ENCODE assay signal across 22 cellular contexts in genomic region chr4:103853627-103854026, GRCh38.
DNase-seq lines count a peak whose midpoint lies in the region; ATAC-seq and TF ChIP-seq lines count a peak whose summit lies in the region.
"Had no signal": no experiment of that assay in that cellular context is flagged by ENCODE, and none has a peak within 500 bp of the region (broad histone marks: within the 10 kb centered on the region; RNA-seq: fewer than 3 reads in every experiment).

No MANE protein-coding gene starts in this region.

- intact Hi-C loops in left ventricle myocardium superior (cut with micrococcal nuclease), result no loop called here
- intact Hi-C loops in heart left ventricle (cut with DNase I), result no loop called here

- no peak overlapping the region for H3K27ac ChIP-seq in heart left ventricle
- H3K27ac ChIP-seq: RWPE1 had no signal

- ATAC-seq in left ventricle myocardium superior (no peak), heart left ventricle (no peak)
- ATAC-seq: HepG2, T-cell had no signal

- H3K9me3 ChIP-seq in heart left ventricle, result peaks cover 0 to 21% (median 0%) of the 10 kb centered on the region in 12 donors

- H3K36me3 ChIP-seq in heart left ventricle, result no peaks in the 10 kb centered on the region

- no peak for TF ChIP-seq POLR2A in heart left ventricle (IDR thresholded peaks at IDR 0.05)

- no peaks in the 10 kb centered on the region for H3K27me3 ChIP-seq in heart left ventricle

- DNase-seq in A172 (ENCODE audit: low spot score) (peak; percentile 18), HCEC 1CT (peak; percentile 10), RKO (ENCODE audit: low spot score) (peak; percentile 1), iPS-NIHi7 (ENCODE audit: extremely low spot score) (peak; percentile 13), NCI-H1694 (lab: John Stamatoyannopoulos, UW) (no peak), left ventricle myocardium superior (no peak), NCI-H526 (lab: John Stamatoyannopoulos, UW) (no peak), heart left ventricle (no peak)
- DNase-seq: 8988T; Calu3; Kasumi-1; NCI-H1105 treated with DMSO at 0.1 percent for 48 hours; NCI-H146; NCI-H2029; NCI-H446; NCI-H524 treated with DMSO at 0.1 percent for 48 hours; NCI-H82; NK-92 treated with Interleukin-12 subunit alpha and Interleukin-12 subunit beta, amount 100 ng/mL, for 24 hours; SHP77; T-cell had no signal

- no peak for TF ChIP-seq CTCF in heart left ventricle (IDR thresholded peaks at IDR 0.05)

- H3K4me3 ChIP-seq in heart left ventricle, result no peak overlapping the region

- H3K4me1 ChIP-seq in heart left ventricle, result no peaks in the 10 kb centered on the region

Comparison
In these comparisons a context has a peak if more than half of its experiments do, and no peak if none do; other contexts are left out.
1. DNase-seq: peak in A172 (single experiment), HCEC 1CT (single experiment), RKO (single experiment) and iPS-NIHi7 (single experiment); none in NCI-H1694 (single experiment), left ventricle myocardium superior (single experiment), NCI-H526 (0 of 2) and heart left ventricle (0 of 5).